ENCODE assay signal across 24 cellular contexts in the genomic region with DNA sequence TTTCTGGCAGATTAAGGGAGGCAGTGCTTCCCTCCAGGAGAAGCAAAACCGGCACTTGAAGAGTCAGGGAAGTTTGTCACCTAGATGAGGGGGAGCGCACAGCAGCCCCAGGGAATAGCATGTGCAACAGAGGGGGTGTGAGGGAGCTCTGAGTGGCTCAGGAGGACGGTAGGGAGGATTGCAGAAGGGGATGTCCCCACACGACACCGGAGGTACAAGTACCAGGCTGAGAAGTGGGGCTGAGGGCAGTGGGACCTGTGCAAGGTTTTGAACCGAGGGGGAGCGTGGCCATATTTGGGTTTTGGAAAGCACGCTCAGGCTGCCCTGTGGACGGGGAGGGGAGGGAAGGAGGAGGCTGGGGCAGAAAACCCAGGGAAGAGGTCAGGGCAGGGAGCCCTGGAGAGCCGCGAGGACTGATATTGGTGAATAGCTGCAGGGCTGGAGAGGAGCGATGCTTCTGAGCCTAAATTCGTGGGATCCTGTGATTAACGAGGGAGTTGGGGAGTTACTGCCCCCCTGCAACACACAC. TPM values are rescaled to one million over a fixed set of nuclear protein-coding genes. Genes with fewer than 3 reads are reported as not detected.
DNase-seq lines count a peak whose midpoint lies in the region; ATAC-seq, FAIRE-seq and TF ChIP-seq lines count a peak whose summit lies in the region.
"Had no signal": no experiment of that assay in that cellular context is flagged by ENCODE, and none has a peak within 500 bp of the region (broad histone marks: within the 10 kb centered on the region; RNA-seq: fewer than 3 reads in every experiment).

No MANE protein-coding gene starts in this region.

- H3K4me3 ChIP-seq in Panc1 (ENCODE audit: low read depth in 2 of 2, low read length in 2 of 2) (no peak overlapping the region), H1 (ENCODE audit: extremely low read depth in 1 of 4, insufficient read depth in 2 of 4, low read depth in 3 of 4, low read length in 4 of 4) (no peak overlapping the region), mucosa of descending colon (no peak overlapping the region)
- H3K4me3 ChIP-seq: cardiac muscle cell, suprapubic skin had no signal

- H3K23ac ChIP-seq in H1 (ENCODE audit: insufficient read length) = no peak overlapping the region

- no peak for FAIRE-seq in H1 (lab: Jason Lieb, UNC)
- FAIRE-seq: RCC 7860, urothelium cell line had no signal

- no peak overlapping the region for H3K4me2 ChIP-seq in H1 (ENCODE audit: insufficient read depth in 1 of 2, low read depth in 2 of 2, low read length in 2 of 2)

- peak overlapping the region; percentile 27; the same call in 1 of the 2 replicates for H2BK12ac ChIP-seq in H1 (ENCODE audit: low read depth, low read length)

- no peaks in the 10 kb centered on the region for H4K20me1 ChIP-seq in H1 (replicated peaks in 1 of 2; ENCODE audit: control insufficient read depth in 1 of 2, insufficient read depth in 2 of 2, low read length in 2 of 2)

- 80% methylated on average over 13 of the region's 14 CpGs; no CpG with 5 or more reads in 1 of the 2 experiments for WGBS in H1 (ENCODE audit: extremely low coverage in 1 of 2, insufficient coverage in 1 of 2, insufficient read length in 1 of 2, insufficient replicate concordance in 2 of 2, low coverage in 1 of 2, low lambda C conversion rate in 2 of 2, missing lambda C conversion rate in 1 of 2), 2 experiments

- H3K23me2 ChIP-seq in H1 (ENCODE audit: low read depth, low read length) = no peaks in the 10 kb centered on the region

- no peaks in the 10 kb centered on the region for H3K79me1 ChIP-seq in H1 (ENCODE audit: low read depth, low read length)

- H2BK5ac ChIP-seq in H1 (ENCODE audit: low read depth, low read length) = no peak overlapping the region

- no peak for TF ChIP-seq EP300 in H1 (IDR thresholded peaks at IDR 0.05; ENCODE audit: borderline replicate concordance in 1 of 2, low read depth in 2 of 2, low read length in 2 of 2)

- no peak overlapping the region for H2BK20ac ChIP-seq in H1 (ENCODE audit: low read length)

- H3K4me1 Mint-ChIP-seq in activated naive CD8-positive, alpha-beta T cell (ENCODE audit: low read depth) = peaks cover 41% of the 10 kb centered on the region
- peaks cover 41% of the 10 kb centered on the region for H3K4me1 Mint-ChIP-seq in activated naive CD8-positive, alpha-beta T cell treated with anti-CD3 and anti-CD28 coated beads, Interleukin-2, amount 50 U/mL, for 24 hours
- H3K4me1 Mint-ChIP-seq in stimulated activated naive CD8-positive, alpha-beta T cell treated with anti-CD3 and anti-CD28 coated beads, Interleukin-15, amount 100 ng/mL, for 72 hours = peaks cover 91% of the 10 kb centered on the region
- H3K4me1 Mint-ChIP-seq: CD14-positive monocyte had no signal

- ATAC-seq in activated naive CD8-positive, alpha-beta T cell treated with anti-CD3 and anti-CD28 coated beads, Interleukin-2, amount 50 U/mL, for 24 hours = no peak
- ATAC-seq in Panc1 (0 out of 2 replicates have a peak, but pooled peaks have one; percentile 8), mucosa of descending colon (no peak)
- no peak for ATAC-seq in stimulated activated naive CD8-positive, alpha-beta T cell treated with anti-CD3 and anti-CD28 coated beads, Interleukin-15, amount 100 ng/mL, for 72 hours

- POLR2A ChIA-PET in Panc1 (lab: Charles Lee) (no interaction called here), H1 (lab: Charles Lee; ENCODE audit: partially characterized antibody) (interaction anchor here (1.3 kb wide), 1 partner anchor 18 kb away, joined by 4 read pairs; no protein-coding TSS in a partner anchor)

- no peak overlapping the region for H2AK5ac ChIP-seq in H1 (ENCODE audit: low read depth, low read length)

- H3K56ac ChIP-seq in H1 (replicated peaks; ENCODE audit: insufficient read length, low read depth, low read length) = no peak overlapping the region

- no peak overlapping the region for H4K5ac ChIP-seq in H1 (ENCODE audit: insufficient read length, low read depth, low read length)

- peak overlapping the region; percentile 73 for H3K27ac Mint-ChIP-seq in activated naive CD8-positive, alpha-beta T cell
- H3K27ac Mint-ChIP-seq in activated naive CD8-positive, alpha-beta T cell treated with anti-CD3 and anti-CD28 coated beads, Interleukin-2, amount 50 U/mL, for 24 hours = no peak overlapping the region
- H3K27ac Mint-ChIP-seq in stimulated activated naive CD8-positive, alpha-beta T cell treated with anti-CD3 and anti-CD28 coated beads, Interleukin-15, amount 100 ng/mL, for 72 hours = peak overlapping the region; percentile 36 to 82
- H3K27ac Mint-ChIP-seq: CD14-positive monocyte, IgD-negative memory B cell, memory B cell had no signal

- peaks cover 4% of the 10 kb centered on the region for H3K36me3 Mint-ChIP-seq in activated naive CD8-positive, alpha-beta T cell
- peaks cover 22% of the 10 kb centered on the region for H3K36me3 Mint-ChIP-seq in activated naive CD8-positive, alpha-beta T cell treated with anti-CD3 and anti-CD28 coated beads, Interleukin-2, amount 50 U/mL, for 24 hours (ENCODE audit: low read depth)
- H3K36me3 Mint-ChIP-seq: CD14-positive monocyte, IgD-negative memory B cell, memory B cell, naive B cell had no signal

- H3K27ac ChIP-seq in Panc1 (ENCODE audit: low read length) (no peak overlapping the region), H1 (ENCODE audit: low read depth, low read length) (no peak overlapping the region)
- H3K27ac ChIP-seq: cardiac muscle cell, suprapubic skin, VCaP had no signal

- no peak overlapping the region for H4K8ac ChIP-seq in H1 (ENCODE audit: extremely low read depth, insufficient read depth, low read length)

- no peak for TF ChIP-seq POLR2A in H1 (IDR thresholded peaks at IDR 0.05; ENCODE audit: control extremely low read depth in 1 of 2, low read depth in 2 of 2, low read length in 2 of 2)

- no peak overlapping the region; the same call in 1 of the 2 replicates for H3K18ac ChIP-seq in H1 (ENCODE audit: extremely low read depth, low read length)

- H3K14ac ChIP-seq in H1 (ENCODE audit: insufficient read length) = no peak overlapping the region

- H2AFZ ChIP-seq in H1 (ENCODE audit: low read length) = no peak overlapping the region

- H3K27me3 Mint-ChIP-seq in activated naive CD8-positive, alpha-beta T cell = no peaks in the 10 kb centered on the region
- H3K27me3 Mint-ChIP-seq in activated naive CD8-positive, alpha-beta T cell treated with anti-CD3 and anti-CD28 coated beads, Interleukin-2, amount 50 U/mL, for 24 hours = no peaks in the 10 kb centered on the region
- H3K27me3 Mint-ChIP-seq in stimulated activated naive CD8-positive, alpha-beta T cell treated with anti-CD3 and anti-CD28 coated beads, Interleukin-15, amount 100 ng/mL, for 72 hours = no peaks in the 10 kb centered on the region
- H3K27me3 Mint-ChIP-seq: IgD-negative memory B cell, memory B cell had no signal

- H3K4me1 ChIP-seq in Panc1 (ENCODE audit: control insufficient read depth, insufficient read depth, low read length) = no peaks in the 10 kb centered on the region
- peaks cover 0 to 3% (median under 1%) of the 10 kb centered on the region in 4 experiments; a peak in 3 of 7 replicates for H3K4me1 ChIP-seq in H1 (replicated peaks in 1 of 4; ENCODE audit: control insufficient read depth in 3 of 4, insufficient read depth in 4 of 4, low read length in 3 of 4)
- no peaks in the 10 kb centered on the region for H3K4me1 ChIP-seq in mucosa of descending colon (ENCODE audit: low read depth)

- TF ChIP-seq RAD21 in H1 (IDR thresholded peaks at IDR 0.05 in 1 of 2, conservative IDR thresholded peaks at IDR 0.05 in 1 of 2; ENCODE audit: low read depth in 2 of 2, low read length in 2 of 2) = no peak

- DNase-seq in activated naive CD8-positive, alpha-beta T cell treated with anti-CD3 and anti-CD28 coated beads, Interleukin-2, amount 50 U/mL, for 24 hours = no peak
- DNase-seq in Panc1 (ENCODE audit: low read depth, low spot score) (no peak), H1 (ENCODE audit: low read depth in 1 of 2, low spot score in 2 of 2) (no peak), ureter (ENCODE audit: low spot score) (no peak), mucosa of descending colon (no peak)
- DNase-seq in stimulated activated naive CD8-positive, alpha-beta T cell treated with anti-CD3 and anti-CD28 coated beads, Interleukin-15, amount 100 ng/mL, for 72 hours = no peak
- DNase-seq: activated CD8-positive, alpha-beta memory T cell treated with anti-CD3 and anti-CD28 coated beads for 24 hours; DMS153; GDM1; naive B cell; NCI-H1417; NCI-H510A had no signal

- H3K27me3 ChIP-seq in Panc1 (ENCODE audit: control insufficient read depth, insufficient read depth, low read length) (no peaks in the 10 kb centered on the region), H1 (replicated peaks in 1 of 4; ENCODE audit: control insufficient read depth in 3 of 4, extremely low read depth in 1 of 4, insufficient read depth in 3 of 4, low read length in 3 of 4) (no peaks in the 10 kb centered on the region)
- H3K27me3 ChIP-seq: cardiac muscle cell, suprapubic skin had no signal

- CTCF ChIA-PET in Panc1 (lab: Charles Lee) = interaction anchor here (0.6 kb wide), 1 partner anchor 52 kb away, joined by 3 read pairs; no protein-coding TSS in a partner anchor
- CTCF ChIA-PET in H1 (lab: Charles Lee; ENCODE audit: partially characterized antibody) = interaction anchor here (0.7 to 3.1 kb wide), 31 partner anchors 9 to 480 kb away, joined by 3 to 20 read pairs (median 4); a partner anchor contains a TSS

- H2BK15ac ChIP-seq in H1 (ENCODE audit: low read length) = no peak overlapping the region

- no peaks in the 10 kb centered on the region for H3K79me2 ChIP-seq in H1 (ENCODE audit: control insufficient read depth in 1 of 2, insufficient read depth in 2 of 2, low read length in 2 of 2)

- H3K9me3 Mint-ChIP-seq in activated naive CD8-positive, alpha-beta T cell (ENCODE audit: low read depth) = no peaks in the 10 kb centered on the region
- H3K9me3 Mint-ChIP-seq in activated naive CD8-positive, alpha-beta T cell treated with anti-CD3 and anti-CD28 coated beads, Interleukin-2, amount 50 U/mL, for 24 hours = no peaks in the 10 kb centered on the region
- no peaks in the 10 kb centered on the region for H3K9me3 Mint-ChIP-seq in stimulated activated naive CD8-positive, alpha-beta T cell treated with anti-CD3 and anti-CD28 coated beads, Interleukin-15, amount 100 ng/mL, for 72 hours
- H3K9me3 Mint-ChIP-seq: CD14-positive monocyte, IgD-negative memory B cell, memory B cell, naive B cell had no signal

- H3K9me3 ChIP-seq in Panc1 (ENCODE audit: control insufficient read depth, insufficient read depth, low read depth, low read length) (no peaks in the 10 kb centered on the region), H1 (ENCODE audit: insufficient read depth in 2 of 2, low read depth in 1 of 2, low read length in 1 of 2) (no peaks in the 10 kb centered on the region), mucosa of descending colon (no peaks in the 10 kb centered on the region)
- H3K9me3 ChIP-seq: suprapubic skin had no signal

- no peak overlapping the region for H3K4me3 Mint-ChIP-seq in activated naive CD8-positive, alpha-beta T cell
- no peak overlapping the region for H3K4me3 Mint-ChIP-seq in activated naive CD8-positive, alpha-beta T cell treated with anti-CD3 and anti-CD28 coated beads, Interleukin-2, amount 50 U/mL, for 24 hours
- H3K4me3 Mint-ChIP-seq in stimulated activated naive CD8-positive, alpha-beta T cell treated with anti-CD3 and anti-CD28 coated beads, Interleukin-15, amount 100 ng/mL, for 72 hours = peak overlapping the region in 1 of 2 donors; percentile 8
- H3K4me3 Mint-ChIP-seq: CD14-positive monocyte, IgD-negative memory B cell, memory B cell, naive B cell had no signal

- H4K91ac ChIP-seq in H1 (replicated peaks; ENCODE audit: insufficient read length, low read length) = no peak overlapping the region

- H3K4ac ChIP-seq in H1 (replicated peaks; ENCODE audit: insufficient read length, low read depth, low read length) = no peak overlapping the region

- no TSS peak for BruUV-seq in Panc1 (replicated peaks; lab: Mats Ljungman, UMichigan)

- no peak overlapping the region for H3K9ac ChIP-seq in H1 (replicated peaks in 1 of 4; ENCODE audit: extremely low read depth in 1 of 4, low read depth in 3 of 4, low read length in 3 of 4)

- in situ Hi-C loops in Panc1 (cut with HindIII; ENCODE audit: low pct_unique_long_range_greater_than_20kb, low sequenced_read_pairs) = no loop called here

- no peak overlapping the region for H2BK120ac ChIP-seq in H1 (replicated peaks; ENCODE audit: low read depth, low read length)

- intact Hi-C loops in Panc1 (cut with micrococcal nuclease; ENCODE audit: unreplicated experiment) = no loop called here
- intact Hi-C loops in mucosa of descending colon (cut with DNase I, micrococcal nuclease) = no loop called here

- H3K36me3 ChIP-seq in Panc1 (ENCODE audit: control insufficient read depth, insufficient read depth, low read length) (no peaks in the 10 kb centered on the region), H1 (ENCODE audit: control insufficient read depth in 2 of 4, insufficient read depth in 4 of 4, low read length in 3 of 4) (no peaks in the 10 kb centered on the region), mucosa of descending colon (ENCODE audit: low read depth) (no peaks in the 10 kb centered on the region)
- H3K36me3 ChIP-seq: cardiac muscle cell, suprapubic skin had no signal

- TF ChIP-seq CTCF in Panc1 (IDR thresholded peaks at IDR 0.05) (no peak), H1 (IDR thresholded peaks at IDR 0.05; ENCODE audit: control extremely low read depth in 1 of 3, insufficient read depth in 1 of 3, low read depth in 1 of 3, low read length in 3 of 3) (no peak), mucosa of descending colon (IDR thresholded peaks at IDR 0.05) (no peak)

RNA-seq across cellular contexts. Expression of a gene that starts 17.9 kb away (rescaled TPM):
- total RNA-seq in Panc1 (2021; ENCODE audit: unreplicated experiment) (not detected), ureter (0.31 TPM), mucosa of descending colon (under 1 TPM in 2 of 3 donors, not detected in 1; 0.29 to 0.46 TPM)
- 0.07 TPM for polyA plus RNA-seq in Panc1 (2012; ENCODE audit: insufficient read length)
- not detected in 2 replicates for total RNA-seq in H1 (2021; fragmentation: NEBNext Ultra II Directional; extraction: Animal tissue kit (Norgen Biotek cat#: 25700))
- polyA plus RNA-seq in H1 (2011; rRNA removed) = 0.02 and 0.05 TPM in 2 replicates
- 0.06 TPM for polyA plus RNA-seq in H1 (2011; cell fraction: cytosol; rRNA removed)
- polyA plus RNA-seq in H1 (2011; cell fraction: nucleus; rRNA removed) = 0.19 TPM
- 0.13 to 0.27 TPM (median 0.19 TPM) in 4 replicates for polyA plus RNA-seq in H1 (2012, experiment 1 of 2)
- polyA plus RNA-seq in H1 (2012, experiment 2 of 2) = 0.09 TPM
- polyA plus RNA-seq in H1 (2013, experiment 1 of 2) = 0.02 TPM
- 0.02 TPM for polyA plus RNA-seq in H1 (2013, experiment 2 of 2)
- polyA minus RNA-seq in H1 (2011; rRNA and poly(A)+ RNA removed) = not detected in 2 replicates
- not detected for polyA minus RNA-seq in H1 (2011; cell fraction: cytosol; rRNA and poly(A)+ RNA removed)
- not detected for polyA minus RNA-seq in H1 (2011; cell fraction: nucleus; rRNA and poly(A)+ RNA removed)
- total RNA-seq: cardiac muscle cell, fibroblast of lung, MCF 10A, SK-MEL-5 had no signal
- polyA plus RNA-seq: CD14-positive monocyte, fibroblast of lung, IgD-negative memory B cell had no signal

RNA-seq across cellular contexts. Expression of a gene that starts 22.3 kb away (rescaled TPM):
- total RNA-seq in Panc1 (2021; ENCODE audit: unreplicated experiment) (1.0 TPM), ureter (7.5 TPM), mucosa of descending colon (1 to 10 TPM; 4.5 to 5.8 (median 5.3) TPM)
- 0.59 TPM for polyA plus RNA-seq in Panc1 (2012; ENCODE audit: insufficient read length)
- 0.67 and 1.3 TPM in 2 replicates for total RNA-seq in H1 (2021; fragmentation: NEBNext Ultra II Directional; extraction: Animal tissue kit (Norgen Biotek cat#: 25700))
- polyA plus RNA-seq in H1 (2011; rRNA removed) = 0.67 and 1.1 TPM in 2 replicates
- polyA plus RNA-seq in H1 (2011; cell fraction: cytosol; rRNA removed) = 0.48 TPM
- polyA plus RNA-seq in H1 (2011; cell fraction: nucleus; rRNA removed) = 0.96 TPM
- polyA plus RNA-seq in H1 (2012, experiment 1 of 2) = 0.55 to 0.76 TPM (median 0.72 TPM) in 4 replicates
- 0.80 TPM for polyA plus RNA-seq in H1 (2012, experiment 2 of 2)
- 1.6 TPM for polyA plus RNA-seq in H1 (2013, experiment 1 of 2)
- polyA plus RNA-seq in H1 (2013, experiment 2 of 2) = 1.6 TPM
- polyA minus RNA-seq in H1 (2011; rRNA and poly(A)+ RNA removed) = 0.85 and 1.0 TPM in 2 replicates
- 1.0 TPM for polyA minus RNA-seq in H1 (2011; cell fraction: cytosol; rRNA and poly(A)+ RNA removed)
- 0.60 TPM for polyA minus RNA-seq in H1 (2011; cell fraction: nucleus; rRNA and poly(A)+ RNA removed)
- total RNA-seq: fibroblast of lung, MCF 10A, SK-MEL-5 had no signal
- polyA plus RNA-seq: cardiac muscle cell had no signal
